1 cellular context compared by ENCODE assay signal in genomic region chrX:71599965-71600364, GRCh38.
TF ChIP-seq lines count a peak whose summit lies in the region.

No MANE protein-coding gene starts in this region.

TF ChIP-seq in SK-N-SH, 30 proteins besides CTCF, POLR2A, EP300 and RAD21 (continued from another document):
- TF ChIP-seq NRF1 (IDR thresholded peaks at IDR 0.05; ENCODE audit: low read depth, low read length), result no peak
- no peak for TF ChIP-seq GABPA (IDR thresholded peaks at IDR 0.05; ENCODE audit: low read depth)
- TF ChIP-seq IRF3 (IDR thresholded peaks at IDR 0.05; ENCODE audit: low read depth, low read length), result no peak
- no peak for TF ChIP-seq TCF12 (IDR thresholded peaks at IDR 0.05)
- TF ChIP-seq FOXM1 (IDR thresholded peaks at IDR 0.05; ENCODE audit: low read depth), result no peak
- TF ChIP-seq TAF1 (IDR thresholded peaks at IDR 0.05; ENCODE audit: borderline replicate concordance, low read depth, low read length), result no peak
- no peak for TF ChIP-seq RFX5 (IDR thresholded peaks at IDR 0.05; ENCODE audit: low read length)
- no peak for TF ChIP-seq JUND (IDR thresholded peaks at IDR 0.05)
- no peak for TF ChIP-seq POLR2AphosphoS5 (IDR thresholded peaks at IDR 0.05; ENCODE audit: low read depth, low read length)
- no peak for TF ChIP-seq RXRA (IDR thresholded peaks at IDR 0.05; ENCODE audit: borderline replicate concordance, low read depth)
TF ChIP-seq in SK-N-SH: peak in this region for 0.
